Comparison of ENCODE assay signal across 16 cellular contexts in the genomic region with DNA sequence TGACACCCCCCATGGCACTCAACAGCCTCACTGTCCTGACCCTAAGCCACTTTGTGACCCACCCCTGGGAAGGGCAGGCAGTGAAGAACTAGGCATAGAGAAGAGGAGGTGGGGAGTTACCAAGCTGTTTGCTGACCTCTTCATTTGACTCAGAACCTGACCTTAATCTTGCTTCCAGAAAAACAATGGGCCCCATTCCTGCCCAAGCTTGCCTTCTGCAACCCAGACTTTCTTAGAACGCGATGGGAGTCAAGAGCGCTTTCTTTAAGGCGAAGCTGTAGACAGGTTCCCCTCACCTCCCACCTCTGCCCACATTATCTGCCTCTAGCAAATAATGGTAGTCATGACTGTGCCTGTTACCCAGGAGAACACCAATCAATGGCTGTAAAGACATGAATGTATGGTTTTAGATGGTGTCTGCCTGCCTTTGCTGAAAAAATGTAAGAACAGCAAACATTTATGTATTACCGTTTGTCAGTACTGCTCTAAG. TPM values are rescaled to one million over a fixed set of nuclear protein-coding genes. Genes with fewer than 3 reads are reported as not detected.
DNase-seq lines count a peak whose midpoint lies in the region; FAIRE-seq and TF ChIP-seq lines count a peak whose summit lies in the region.
"Had no signal": no experiment of that assay in that cellular context is flagged by ENCODE, and none has a peak within 500 bp of the region (broad histone marks: within the 10 kb centered on the region; RNA-seq: fewer than 3 reads in every experiment).

No MANE protein-coding gene starts in this region.

- WGBS in mesendoderm (ENCODE audit: extremely low coverage, insufficient coverage, low lambda C conversion rate): no CpG with 5 or more reads among the region's 5 CpGs

- H3K27ac ChIP-seq in breast epithelium (peak overlapping the region; percentile 86 to 88), vagina (peak overlapping the region; percentile 42), mesendoderm (ENCODE audit: low read depth, low read length) (no peak overlapping the region)

- no peaks in the 10 kb centered on the region for H3K27me3 ChIP-seq in breast epithelium
- no peaks in the 10 kb centered on the region for H3K27me3 ChIP-seq in bronchial epithelial cell (ENCODE audit: control insufficient read depth, insufficient read depth, low read length)
- no peaks in the 10 kb centered on the region for H3K27me3 ChIP-seq in mucosa of stomach (ENCODE audit: control insufficient read depth, insufficient read depth, low read length)
- H3K27me3 ChIP-seq in vagina: no peaks in the 10 kb centered on the region
- no peaks in the 10 kb centered on the region for H3K27me3 ChIP-seq in HAP-1 (ENCODE audit: low read depth)
- H3K27me3 ChIP-seq in mesendoderm (ENCODE audit: insufficient read depth, low read length, poor library complexity): no peaks in the 10 kb centered on the region

- H2BK5ac ChIP-seq in mesendoderm (ENCODE audit: low read length): no peak overlapping the region

- H3K4me3 ChIP-seq in breast epithelium (no peak overlapping the region), bronchial epithelial cell (ENCODE audit: low read depth, low read length) (no peak overlapping the region), mucosa of stomach (ENCODE audit: low read length) (no peak overlapping the region), vagina (no peak overlapping the region), HAP-1 (no peak overlapping the region), mesendoderm (ENCODE audit: low read length) (no peak overlapping the region)

- no peak overlapping the region for H3K56ac ChIP-seq in mesendoderm (ENCODE audit: low read length)

- no peak overlapping the region for H3K27ac Mint-ChIP-seq in MCF 10A (ENCODE audit: low read depth, unreplicated experiment)
- H3K27ac Mint-ChIP-seq: HFFc6 had no signal

- BruUV-seq in MCF 10A (replicated peaks; lab: Mats Ljungman, UMichigan): no TSS peak

- TF ChIP-seq POLR2A in breast epithelium (IDR thresholded peaks at IDR 0.05): no peak
- no peak for TF ChIP-seq POLR2A in vagina (IDR thresholded peaks at IDR 0.05)
- no peak for TF ChIP-seq POLR2A in GM12891 (IDR thresholded peaks at IDR 0.05; ENCODE audit: low read depth, low read length)

- in situ Hi-C loops in HAP-1 (cut with MboI; ENCODE audit: low sequenced_read_pairs): no loop called here

- H3K23ac ChIP-seq in mesendoderm (ENCODE audit: low read length): no peak overlapping the region

- peaks cover 14% of the 10 kb centered on the region for H3K4me1 Mint-ChIP-seq in MCF 10A (ENCODE audit: insufficient read depth, unreplicated experiment)

- FAIRE-seq in bronchial epithelial cell (lab: Jason Lieb, UNC) (no peak), GM12891 (lab: Jason Lieb, UNC) (no peak)
- FAIRE-seq: A204.1, GM18507 had no signal

- H3K9ac ChIP-seq in mucosa of stomach (ENCODE audit: low read length): peak overlapping the region; percentile 22
- H3K9ac ChIP-seq in mesendoderm (ENCODE audit: low read length): no peak overlapping the region

- no peaks in the 10 kb centered on the region for H3K79me2 ChIP-seq in mesendoderm (ENCODE audit: control insufficient read depth, insufficient read depth, low read length)

- H3K4me2 ChIP-seq in mesendoderm (ENCODE audit: low read length): no peak overlapping the region

- intact Hi-C loops in breast epithelium (cut with DNase I; ENCODE audit: low total_unique reads) (no loop called here), MCF 10A (cut with micrococcal nuclease) (no loop called here), vagina (cut with DNase I) (no loop called here)

- H3K9me3 ChIP-seq in breast epithelium: no peaks in the 10 kb centered on the region
- no peaks in the 10 kb centered on the region for H3K9me3 ChIP-seq in mucosa of stomach (ENCODE audit: control insufficient read depth, low read length)
- no peaks in the 10 kb centered on the region for H3K9me3 ChIP-seq in vagina
- H3K9me3 ChIP-seq in HAP-1: no peaks in the 10 kb centered on the region

- H3K36me3 ChIP-seq in breast epithelium (no peaks in the 10 kb centered on the region), bronchial epithelial cell (ENCODE audit: control insufficient read depth, insufficient read depth, low read length) (no peaks in the 10 kb centered on the region), mucosa of stomach (ENCODE audit: control insufficient read depth, insufficient read depth, low read length) (no peaks in the 10 kb centered on the region), vagina (no peaks in the 10 kb centered on the region), HAP-1 (replicated peaks) (no peaks in the 10 kb centered on the region), mesendoderm (ENCODE audit: control insufficient read depth, insufficient read depth, low read length) (no peaks in the 10 kb centered on the region)

- no peaks in the 10 kb centered on the region for H3K4me1 ChIP-seq in breast epithelium
- H3K4me1 ChIP-seq in mucosa of stomach (ENCODE audit: control insufficient read depth, insufficient read depth, low read length): peaks cover 17% of the 10 kb centered on the region
- peaks cover 34% of the 10 kb centered on the region for H3K4me1 ChIP-seq in vagina
- H3K4me1 ChIP-seq in HAP-1: peaks cover 2% of the 10 kb centered on the region; the same call in 1 of the 2 replicates
- H3K4me1 ChIP-seq in mesendoderm (ENCODE audit: control insufficient read depth, low read depth, low read length): peaks cover 3% of the 10 kb centered on the region

- H3K4me3 Mint-ChIP-seq in MCF 10A (ENCODE audit: unreplicated experiment): no peak overlapping the region
- H3K4me3 Mint-ChIP-seq: CD14-positive monocyte, HFFc6 had no signal

- H3K18ac ChIP-seq in mesendoderm (ENCODE audit: low read length): no peak overlapping the region

- H3K36me3 Mint-ChIP-seq in MCF 10A (ENCODE audit: insufficient read depth, unreplicated experiment): peaks cover 8% of the 10 kb centered on the region
- H3K36me3 Mint-ChIP-seq: CD14-positive monocyte had no signal

- TF ChIP-seq CTCF in breast epithelium (IDR thresholded peaks at IDR 0.05) (no peak), MCF 10A (IDR thresholded peaks at IDR 0.05; ENCODE audit: unreplicated experiment) (no peak), bronchial epithelial cell (IDR thresholded peaks at IDR 0.05; ENCODE audit: insufficient read depth, low read length, severe bottlenecking) (no peak), vagina (IDR thresholded peaks at IDR 0.05) (no peak)

- H3K79me1 ChIP-seq in mesendoderm (ENCODE audit: low read length): no peaks in the 10 kb centered on the region

- no peak overlapping the region for H4K8ac ChIP-seq in mesendoderm (ENCODE audit: low read depth, low read length)

- CTCF ChIA-PET in MCF 10A (lab: Yijun Ruan, JAX): interaction anchor here (0.5 to 2.7 kb wide), 9 partner anchors 9 to 490 kb away, joined by 3 to 10 read pairs (median 6); a partner anchor contains a TSS

- POLR2A ChIA-PET in MCF 10A (lab: Yijun Ruan, JAX): interaction anchor here (2.2 kb wide), 1 partner anchor 9 kb away, joined by 10 read pairs; a partner anchor contains a TSS

- no peak overlapping the region for H2BK120ac ChIP-seq in mesendoderm (ENCODE audit: low read depth, low read length)

- no peak overlapping the region for H4K5ac ChIP-seq in mesendoderm (ENCODE audit: low read length)

- no peaks in the 10 kb centered on the region for H3K9me3 Mint-ChIP-seq in MCF 10A (ENCODE audit: unreplicated experiment)
- H3K9me3 Mint-ChIP-seq: HFFc6 had no signal

- no peak overlapping the region for H2BK15ac ChIP-seq in mesendoderm (replicated peaks; ENCODE audit: low read depth)

- no peaks in the 10 kb centered on the region for H3K27me3 Mint-ChIP-seq in MCF 10A (ENCODE audit: insufficient read depth, unreplicated experiment)

- H3K4ac ChIP-seq in mesendoderm (ENCODE audit: low read depth, low read length): no peak overlapping the region

- DNase-seq in breast epithelium (ENCODE audit: low spot score in 2 of 2) (no peak), MCF 10A (ENCODE audit: unreplicated experiment) (no peak), bronchial epithelial cell (ENCODE audit: low read depth) (peak; percentile 90), vagina (ENCODE audit: extremely low spot score in 2 of 2) (no peak), GM12891 (ENCODE audit: insufficient read length, low spot score) (no peak), HAP-1 (ENCODE audit: low spot score in 2 of 2) (no peak), mesendoderm (no peak)
- DNase-seq: DMS153, HFFc6, KG1, NCI-H1092 treated with DMSO at 0.1 percent for 48 hours, NCI-H1694 treated with DMSO at 0.1 percent for 48 hours had no signal

- H2AK5ac ChIP-seq in mesendoderm (ENCODE audit: low read length): no peak overlapping the region

TF ChIP-seq in GM12891, 5 proteins besides CTCF, POLR2A, EP300 and RAD21:
- TF ChIP-seq POLR2AphosphoS5 (IDR thresholded peaks at IDR 0.05; ENCODE audit: low read depth, low read length) (no peak), PAX5 (IDR thresholded peaks at IDR 0.05; ENCODE audit: insufficient read depth, low read length, severe bottlenecking) (no peak), POU2F2 (IDR thresholded peaks at IDR 0.05; ENCODE audit: low read depth, low read length) (no peak), SPI1 (IDR thresholded peaks at IDR 0.05; ENCODE audit: low read depth, low read length) (no peak), TAF1 (IDR thresholded peaks at IDR 0.05; ENCODE audit: low read depth, low read length) (no peak)

RNA-seq across cellular contexts. Expression of a gene that starts 8.2 kb away (rescaled TPM):
- total RNA-seq in breast epithelium (10 to 100 TPM; 15.7 to 29.0 (median 22.1) TPM), MCF 10A (2022) (1.3 and 1.8 TPM in 2 replicates), bronchial epithelial cell (0.26 and 0.38 TPM in 2 replicates), vagina (45.2 TPM)
- polyA plus RNA-seq in GM12891 (2012; ENCODE audit: low read depth, missing spikeins): 0.77 TPM
- polyA plus RNA-seq in mesendoderm (2013, experiment 1 of 2): 5.7 TPM
- polyA plus RNA-seq in mesendoderm (2013, experiment 2 of 2): 6.2 TPM

RNA-seq across cellular contexts. Expression of a gene that starts 30.0 kb away (rescaled TPM):
- total RNA-seq in breast epithelium: 10 to 100 TPM; 11.5 to 21.4 (median 19.7) TPM
- 7.6 and 8.3 TPM in 2 replicates for total RNA-seq in MCF 10A (2022)
- total RNA-seq in bronchial epithelial cell: 3.4 and 5.8 TPM in 2 replicates
- 13.5 TPM for total RNA-seq in vagina
- 1.5 TPM for polyA plus RNA-seq in GM12891 (2012; ENCODE audit: low read depth, missing spikeins)
- polyA plus RNA-seq in mesendoderm (2013, experiment 1 of 2): 1.9 TPM
- polyA plus RNA-seq in mesendoderm (2013, experiment 2 of 2): 2.1 TPM

RNA-seq across cellular contexts. Expression of a gene that starts 56.8 kb away (rescaled TPM):
- total RNA-seq in breast epithelium (100 to 1,000 TPM in 1 of 3 donors, 10 to 100 TPM in 2; 79.5 to 104 (median 85.5) TPM), MCF 10A (2022) (35.8 and 38.6 TPM in 2 replicates), bronchial epithelial cell (60.4 and 111 TPM in 2 replicates), vagina (369 TPM)
- polyA plus RNA-seq in GM12891 (2012; ENCODE audit: low read depth, missing spikeins): 21.3 TPM
- polyA plus RNA-seq in mesendoderm (2013, experiment 1 of 2): 22.3 TPM
- polyA plus RNA-seq in mesendoderm (2013, experiment 2 of 2): 22.2 TPM
